In the genomic region with DNA sequence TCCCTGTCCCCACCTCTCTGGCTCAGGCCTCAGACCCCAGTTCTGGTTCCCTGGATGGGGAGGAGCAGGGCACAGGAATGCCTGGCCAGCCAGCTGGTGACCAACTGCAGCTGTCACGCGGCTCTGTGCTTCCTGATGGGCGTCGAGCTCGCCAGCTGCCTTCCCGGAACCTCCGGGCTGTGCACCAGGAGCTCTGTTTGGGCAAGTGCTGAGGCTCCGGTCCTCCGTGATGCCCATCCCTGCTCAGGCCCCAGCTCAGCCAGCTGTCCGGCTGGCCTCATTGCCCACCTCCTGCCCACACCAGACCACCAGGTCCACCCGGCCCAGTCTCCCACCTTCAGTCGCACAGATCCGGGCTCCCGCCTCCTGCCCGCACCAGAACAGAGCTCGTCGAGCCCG, we compare ENCODE assay signal across 13 cellular contexts. TPM values are rescaled to one million over a fixed set of nuclear protein-coding genes. Genes with fewer than 3 reads are reported as not detected.
DNase-seq lines count a peak whose midpoint lies in the region; ATAC-seq, FAIRE-seq and TF ChIP-seq lines count a peak whose summit lies in the region.
"Had no signal": no experiment of that assay in that cellular context is flagged by ENCODE, and none has a peak within 500 bp of the region (broad histone marks: within the 10 kb centered on the region; RNA-seq: fewer than 3 reads in every experiment).

No MANE protein-coding gene starts in this region.

- TF ChIP-seq POLR2A in endothelial cell of umbilical vein (IDR thresholded peaks at IDR 0.05; ENCODE audit: low read depth, low read length) (no peak), suprapubic skin (IDR thresholded peaks at IDR 0.05) (no peak)

- no TSS peak for BruUV-seq in endothelial cell of umbilical vein (replicated peaks; lab: Mats Ljungman, UMichigan)

- H3K4me2 ChIP-seq in endothelial cell of umbilical vein (ENCODE audit: insufficient read depth, low read length): no peak overlapping the region
- H3K4me2 ChIP-seq: GM23338 had no signal

- no peaks in the 10 kb centered on the region for H3K27me3 ChIP-seq in NT2/D1 (ENCODE audit: insufficient read depth, insufficient read length)
- no peaks in the 10 kb centered on the region for H3K27me3 ChIP-seq in endothelial cell of umbilical vein (ENCODE audit: control insufficient read depth in 2 of 2, insufficient read depth in 2 of 2, low read length in 2 of 2)
- H3K27me3 ChIP-seq in suprapubic skin: no peaks in the 10 kb centered on the region

- H3K9ac ChIP-seq in NT2/D1 (ENCODE audit: insufficient read length, low read depth): peak overlapping the region; percentile 61
- no peak overlapping the region for H3K9ac ChIP-seq in endothelial cell of umbilical vein (replicated peaks; ENCODE audit: extremely low read depth, insufficient read depth, low read length)

- TF ChIP-seq EP300 in suprapubic skin (IDR thresholded peaks at IDR 0.05): no peak

- H3K4me3 ChIP-seq in NT2/D1 (ENCODE audit: insufficient read length, low read depth) (no peak overlapping the region), endothelial cell of umbilical vein (replicated peaks in 1 of 3; ENCODE audit: insufficient read depth in 1 of 3, low read depth in 1 of 3, low read length in 3 of 3) (no peak overlapping the region), suprapubic skin (peak overlapping the region; percentile 6)
- H3K4me3 ChIP-seq: GM23338 had no signal

- intact Hi-C loops in endothelial cell of umbilical vein (cut with micrococcal nuclease): loop anchor here (5.0 kb wide), 1 partner anchor 146 kb away; no protein-coding TSS in a partner anchor

- H3K36me3 ChIP-seq in NT2/D1 (ENCODE audit: insufficient read depth, insufficient read length, low read length) (peaks cover 80% of the 10 kb centered on the region), endothelial cell of umbilical vein (ENCODE audit: control insufficient read depth in 2 of 2, extremely low read depth in 1 of 2, insufficient read depth in 2 of 2, low read length in 2 of 2) (peaks cover 0 to 12% of the 10 kb centered on the region in 2 experiments), suprapubic skin (peaks cover 14% of the 10 kb centered on the region)

- ATAC-seq in HG02885 (IDR thresholded peaks at IDR 0.05; ENCODE audit: poor library complexity, unreplicated experiment) (no peak), HG02623 (IDR thresholded peaks at IDR 0.05; ENCODE audit: unreplicated experiment) (no peak), GM21737 (IDR thresholded peaks at IDR 0.05; ENCODE audit: unreplicated experiment) (no peak)
- ATAC-seq: GM23338 had no signal

- H3K9me1 ChIP-seq in endothelial cell of umbilical vein (replicated peaks; ENCODE audit: control insufficient read depth, extremely low read depth, insufficient read depth, low read length): no peaks in the 10 kb centered on the region

- TF ChIP-seq CTCF in endothelial cell of umbilical vein (IDR thresholded peaks at IDR 0.05; ENCODE audit: extremely low read depth in 1 of 2, insufficient read depth in 1 of 2, low read depth in 1 of 2, low read length in 2 of 2) (no peak), suprapubic skin (IDR thresholded peaks at IDR 0.05) (no peak)

- H3K79me2 ChIP-seq in endothelial cell of umbilical vein (ENCODE audit: control insufficient read depth, insufficient read depth, low read length): peaks cover 51% of the 10 kb centered on the region

- H3K27ac ChIP-seq in endothelial cell of umbilical vein (ENCODE audit: insufficient read depth, low read depth, low read length): peak overlapping the region; percentile 2
- H3K27ac ChIP-seq in suprapubic skin: peak overlapping the region; percentile 78

- CTCF ChIA-PET in endothelial cell of umbilical vein (lab: Charles Lee): interaction anchor here (1.7 to 10.3 kb wide), 5 partner anchors 11 to 86 kb away, joined by 5 to 145 read pairs (median 6); no protein-coding TSS in a partner anchor

- FAIRE-seq in endothelial cell of umbilical vein (lab: Jason Lieb, UNC): no peak
- FAIRE-seq: bronchial epithelial cell, islet of Langerhans had no signal

- 0% methylated on average over 2 of the region's 18 CpGs for WGBS in suprapubic skin

- H2AFZ ChIP-seq in endothelial cell of umbilical vein (ENCODE audit: low read depth, low read length): no peak overlapping the region
- H2AFZ ChIP-seq: GM23338 had no signal

- H3K4me1 ChIP-seq in NT2/D1 (ENCODE audit: insufficient read depth, insufficient read length) (peaks cover 52% of the 10 kb centered on the region), endothelial cell of umbilical vein (ENCODE audit: control insufficient read depth, extremely low read depth, insufficient read depth, low read length) (peaks cover 65% of the 10 kb centered on the region), suprapubic skin (peaks cover 65% of the 10 kb centered on the region)

- POLR2A ChIA-PET in endothelial cell of umbilical vein (lab: Charles Lee): interaction anchor here (1.0 kb wide), 1 partner anchor 17 kb away, joined by 4 read pairs; the partner anchor contains the start of gene GAPDH

- no peaks in the 10 kb centered on the region for H4K20me1 ChIP-seq in endothelial cell of umbilical vein (replicated peaks; ENCODE audit: control insufficient read depth, extremely low read depth, insufficient read depth, low read length)

- dilution Hi-C loops in endothelial cell of umbilical vein (cut with MboI; ENCODE audit: extremely low pct_ligation_motif_present, low sequenced_read_pairs): no loop called here

- DNase-seq in NT2/D1 (ENCODE audit: low read depth, low spot score) (no peak), endothelial cell of umbilical vein (ENCODE audit: low read depth, low spot score) (no peak), medulla oblongata (ENCODE audit: extremely low spot score) (peak; percentile 79), suprapubic skin (ENCODE audit: low spot score in 2 of 2) (peak in 1 of 2 donors; percentile 90), HuH-7 (ENCODE audit: low spot score) (no peak)
- DNase-seq: activated CD4-positive, CD25-positive, alpha-beta regulatory T cell treated with anti-CD3 and anti-CD28 coated beads, Interleukin-2, amount 50 U/mL, for 72 hours; NK-92 treated with Interleukin-12 subunit alpha and Interleukin-12 subunit beta, amount 100 ng/mL, for 24 hours had no signal

- H3K9me3 ChIP-seq in NT2/D1 (ENCODE audit: insufficient read depth, low read length): no peaks in the 10 kb centered on the region
- H3K9me3 ChIP-seq in endothelial cell of umbilical vein (replicated peaks; ENCODE audit: control insufficient read depth, insufficient read depth, low read length): no peaks in the 10 kb centered on the region
- H3K9me3 ChIP-seq in suprapubic skin: no peaks in the 10 kb centered on the region

RNA-seq across cellular contexts. Expression of gene IFFO1, which starts 4.8 kb away (rescaled TPM):
- total RNA-seq in endothelial cell of umbilical vein (26.4 and 27.7 TPM in 2 replicates), suprapubic skin (1 to 10 TPM; 1.9 to 5.8 (median 4.3) TPM)
- 41.0 and 41.2 TPM in 2 replicates for polyA plus RNA-seq in endothelial cell of umbilical vein
- polyA plus RNA-seq in endothelial cell of umbilical vein (2011; cell fraction: cytosol; rRNA removed): 15.9 and 21.0 TPM in 2 replicates
- polyA plus RNA-seq in endothelial cell of umbilical vein (2011; cell fraction: nucleus; rRNA removed): 156 and 161 TPM in 2 replicates
- 18.3 and 26.1 TPM in 2 replicates for polyA plus RNA-seq in endothelial cell of umbilical vein (2012)
- 19.2 and 20.3 TPM in 2 replicates for polyA minus RNA-seq in endothelial cell of umbilical vein
- not detected for polyA minus RNA-seq in endothelial cell of umbilical vein (2011; cell fraction: cytosol; rRNA and poly(A)+ RNA removed)
- polyA minus RNA-seq in endothelial cell of umbilical vein (2011; cell fraction: nucleus; rRNA and poly(A)+ RNA removed): 12.7 and 20.1 TPM in 2 replicates

RNA-seq across cellular contexts. Expression of gene GAPDH, which starts 16.7 kb away (rescaled TPM):
- 4,245 and 4,648 TPM in 2 replicates for total RNA-seq in endothelial cell of umbilical vein
- 8,748 and 10,370 TPM in 2 replicates for polyA plus RNA-seq in endothelial cell of umbilical vein
- polyA plus RNA-seq in endothelial cell of umbilical vein (2011; cell fraction: cytosol; rRNA removed): 9,573 and 9,900 TPM in 2 replicates
- 2,700 and 3,179 TPM in 2 replicates for polyA plus RNA-seq in endothelial cell of umbilical vein (2011; cell fraction: nucleus; rRNA removed)
- polyA plus RNA-seq in endothelial cell of umbilical vein (2012): 5,034 and 5,687 TPM in 2 replicates
- polyA minus RNA-seq in endothelial cell of umbilical vein: 7,250 and 7,739 TPM in 2 replicates
- polyA minus RNA-seq in endothelial cell of umbilical vein (2011; cell fraction: cytosol; rRNA and poly(A)+ RNA removed): 5,221 TPM
- polyA minus RNA-seq in endothelial cell of umbilical vein (2011; cell fraction: nucleus; rRNA and poly(A)+ RNA removed): 818 and 923 TPM in 2 replicates
- 1,000 to 10,000 TPM; 1,442 to 2,828 (median 1,967) TPM for total RNA-seq in suprapubic skin

RNA-seq across cellular contexts. Expression of gene NOP2, which starts 17.0 kb away (rescaled TPM):
- total RNA-seq in endothelial cell of umbilical vein: 58.5 and 63.6 TPM in 2 replicates
- 17.8 and 26.3 TPM in 2 replicates for polyA plus RNA-seq in endothelial cell of umbilical vein
- polyA plus RNA-seq in endothelial cell of umbilical vein (2011; cell fraction: cytosol; rRNA removed): 28.3 and 30.1 TPM in 2 replicates
- polyA plus RNA-seq in endothelial cell of umbilical vein (2011; cell fraction: nucleus; rRNA removed): 160 and 198 TPM in 2 replicates
- polyA plus RNA-seq in endothelial cell of umbilical vein (2012): 44.4 and 58.0 TPM in 2 replicates
- 29.2 and 29.4 TPM in 2 replicates for polyA minus RNA-seq in endothelial cell of umbilical vein
- 26.3 TPM for polyA minus RNA-seq in endothelial cell of umbilical vein (2011; cell fraction: cytosol; rRNA and poly(A)+ RNA removed)
- 33.6 and 35.6 TPM in 2 replicates for polyA minus RNA-seq in endothelial cell of umbilical vein (2011; cell fraction: nucleus; rRNA and poly(A)+ RNA removed)
- 10 to 100 TPM; 34.6 to 62.2 (median 42.3) TPM for total RNA-seq in suprapubic skin

RNA-seq across cellular contexts. Expression of gene CHD4, which starts 56.1 kb away (rescaled TPM):
- 192 and 216 TPM in 2 replicates for total RNA-seq in endothelial cell of umbilical vein
- polyA plus RNA-seq in endothelial cell of umbilical vein: 119 and 127 TPM in 2 replicates
- 130 and 131 TPM in 2 replicates for polyA plus RNA-seq in endothelial cell of umbilical vein (2011; cell fraction: cytosol; rRNA removed)
- 178 and 198 TPM in 2 replicates for polyA plus RNA-seq in endothelial cell of umbilical vein (2011; cell fraction: nucleus; rRNA removed)
- 108 and 117 TPM in 2 replicates for polyA plus RNA-seq in endothelial cell of umbilical vein (2012)
- polyA minus RNA-seq in endothelial cell of umbilical vein: 187 and 211 TPM in 2 replicates
- polyA minus RNA-seq in endothelial cell of umbilical vein (2011; cell fraction: cytosol; rRNA and poly(A)+ RNA removed): 97.7 TPM
- 83.7 and 90.8 TPM in 2 replicates for polyA minus RNA-seq in endothelial cell of umbilical vein (2011; cell fraction: nucleus; rRNA and poly(A)+ RNA removed)
- total RNA-seq in suprapubic skin: 100 to 1,000 TPM; 191 to 258 (median 206) TPM

RNA-seq across cellular contexts. Expression of gene NCAPD2, which starts 57.2 kb away (rescaled TPM):
- total RNA-seq in endothelial cell of umbilical vein: 77.3 and 90.1 TPM in 2 replicates
- polyA plus RNA-seq in endothelial cell of umbilical vein: 33.6 and 41.8 TPM in 2 replicates
- 51.2 and 57.2 TPM in 2 replicates for polyA plus RNA-seq in endothelial cell of umbilical vein (2011; cell fraction: cytosol; rRNA removed)
- polyA plus RNA-seq in endothelial cell of umbilical vein (2011; cell fraction: nucleus; rRNA removed): 57.7 and 61.4 TPM in 2 replicates
- polyA plus RNA-seq in endothelial cell of umbilical vein (2012): 32.3 and 64.2 TPM in 2 replicates
- 96.4 and 101 TPM in 2 replicates for polyA minus RNA-seq in endothelial cell of umbilical vein
- polyA minus RNA-seq in endothelial cell of umbilical vein (2011; cell fraction: cytosol; rRNA and poly(A)+ RNA removed): 117 TPM
- 40.0 and 76.8 TPM in 2 replicates for polyA minus RNA-seq in endothelial cell of umbilical vein (2011; cell fraction: nucleus; rRNA and poly(A)+ RNA removed)
- total RNA-seq in suprapubic skin: 10 to 100 TPM; 22.6 to 43.2 (median 31.0) TPM
